Comparison of ENCODE assay signal across 8 cellular contexts in genomic region chr11:28110108-28110838, GRCh38. TPM values are rescaled to one million over a fixed set of nuclear protein-coding genes. Genes with fewer than 3 reads are reported as not detected.
DNase-seq lines count a peak whose midpoint lies in the region; ATAC-seq and TF ChIP-seq lines count a peak whose summit lies in the region.

No MANE protein-coding gene starts in this region.

- TF ChIP-seq CTCF in coronary artery (IDR thresholded peaks at IDR 0.05): no peak

- peak overlapping the region; percentile 76 to 86 for H3K27ac ChIP-seq in coronary artery

- peak; percentile 63 for DNase-seq in AG08396 (ENCODE audit: low spot score)
- peak; percentile 68 for DNase-seq in NCI-H446 treated with DMSO at 0.1 percent for 48 hours (lab: John Stamatoyannopoulos, UW)
- DNase-seq in activated CD4-positive, alpha-beta T cell treated with anti-CD3 and anti-CD28 coated beads for 4 hours: peak; percentile 42 to 46
- DNase-seq in coronary artery (ENCODE audit: low spot score): peak; percentile 81
- DNase-seq in left lobe of liver (ENCODE audit: low spot score): peak; percentile 73
- DNase-seq in stimulated activated CD4-positive, alpha-beta T cell treated with anti-CD3 and anti-CD28 coated beads, Interleukin-1b, Interleukin-23, amount 100 ng/mL, for 48 hours: peak; percentile 54

- ATAC-seq in GM18868 (IDR thresholded peaks at IDR 0.05; ENCODE audit: unreplicated experiment) (peak; percentile 35), HG03108 (IDR thresholded peaks at IDR 0.05; ENCODE audit: unreplicated experiment) (peak; percentile 33), left lobe of liver (peak; percentile 75)

- peak overlapping the region; percentile 73 for H3K4me3 ChIP-seq in coronary artery

RNA-seq across cellular contexts. Expression of gene METTL15, which starts 2.1 kb away (rescaled TPM):
- total RNA-seq in left lobe of liver: 6.8 TPM

RNA-seq across cellular contexts. Expression of gene KIF18A, which starts 2.3 kb away (rescaled TPM):
- 0.13 TPM for total RNA-seq in left lobe of liver

Comparison
In these comparisons a context has a peak if more than half of its experiments do, and no peak if none do; other contexts are left out.
1. Peak in every context shown above with its lines: DNase-seq, ATAC-seq, H3K4me3 ChIP-seq and H3K27ac ChIP-seq.